In the genomic region with DNA sequence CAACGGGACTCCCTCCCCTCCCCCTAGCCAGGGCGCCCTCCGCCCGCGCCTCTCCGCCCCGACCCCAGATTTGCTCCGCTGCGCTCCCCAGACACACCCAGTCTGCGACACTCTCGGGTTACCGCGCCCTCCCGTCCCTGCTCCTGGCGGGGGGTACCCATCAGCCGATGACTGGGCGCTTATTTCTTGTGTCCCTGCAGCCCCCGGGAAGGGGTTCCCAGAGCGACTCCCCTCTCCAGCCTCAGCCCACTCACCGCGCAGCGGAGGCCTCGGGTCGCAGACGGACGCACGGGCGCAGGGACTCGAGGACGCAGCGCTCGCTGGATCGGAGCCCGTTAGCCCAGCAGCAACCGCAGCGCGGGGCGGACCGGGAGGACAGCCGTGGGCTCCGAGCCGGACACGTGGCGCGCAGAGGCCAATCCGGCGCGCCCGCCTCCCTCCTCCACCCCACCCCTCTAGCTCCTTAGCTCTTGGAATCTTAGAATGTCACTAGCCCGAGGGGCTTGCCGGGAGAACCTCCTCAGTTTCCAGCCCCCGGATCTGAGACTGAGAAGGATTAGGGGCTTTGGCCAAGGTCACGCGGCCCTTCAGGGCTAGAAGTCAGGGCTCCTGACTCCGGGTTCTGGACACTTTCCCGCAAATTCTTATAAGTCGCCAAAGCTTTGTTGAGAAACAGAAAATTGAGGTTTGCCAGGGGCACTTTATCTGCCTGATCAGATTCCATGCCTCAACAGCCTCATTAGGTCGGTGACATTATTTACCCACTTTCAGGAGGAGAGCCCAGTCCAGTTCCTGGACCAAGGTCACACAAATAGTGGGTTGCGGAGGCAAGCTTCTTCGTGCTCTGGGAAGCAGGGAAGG, we compare ENCODE assay signal across 1 cellular context.
TF ChIP-seq lines count a peak whose summit lies in the region.

A gene (minus strand): TSS at position 354 of the 861 bp plus-strand sequence. CDS start 9,878 bp downstream, outside the sequence.

TF ChIP-seq in K562, 482 proteins besides CTCF, POLR2A, EP300 and RAD21 (continued from another document and continues in another):
- TF ChIP-seq ZFP36 (IDR thresholded peaks at IDR 0.05; ENCODE audit: low read depth, low read length, partially characterized antibody) (no peak), ELF1 (tag; IDR thresholded peaks at IDR 0.05) (no peak), CBX1 (IDR thresholded peaks at IDR 0.05; ENCODE audit: low read depth) (no peak), RBM15 (IDR thresholded peaks at IDR 0.05; ENCODE audit: insufficient read depth, low read length) (no peak), JUNB (CRISPR knock-in tag; conservative IDR thresholded peaks at IDR 0.05) (no peak), ZNF324 (CRISPR knock-in tag; IDR thresholded peaks at IDR 0.05) (no peak), CREB1 (IDR thresholded peaks at IDR 0.05) (no peak), CREB1 (CRISPR knock-in tag; IDR thresholded peaks at IDR 0.05) (no peak; the same call in 1 of the 2 replicates), RBBP5 (IDR thresholded peaks at IDR 0.05; ENCODE audit: borderline replicate concordance, insufficient read depth, low read length, poor library complexity, severe bottlenecking) (no peak), NCOA4 (IDR thresholded peaks at IDR 0.05; ENCODE audit: partially characterized antibody) (no peak), HOXB6 (CRISPR knock-in tag; IDR thresholded peaks at IDR 0.05; ENCODE audit: borderline replicate concordance) (no peak), NCOR1 (IDR thresholded peaks at IDR 0.05) (no peak), POLR2B (IDR thresholded peaks at IDR 0.05; ENCODE audit: low read depth, partially characterized antibody) (no peak), SMARCA4 (IDR thresholded peaks at IDR 0.05) (no peak), SMAD1 (IDR thresholded peaks at IDR 0.05; ENCODE audit: low read depth, low read length, partially characterized antibody) (no peak), RB1 (IDR thresholded peaks at IDR 0.05; ENCODE audit: low read depth) (peak; percentile 76), KLF16 (IDR thresholded peaks at IDR 0.05) (no peak), FOXA3 (CRISPR knock-in tag; conservative IDR thresholded peaks at IDR 0.05 in 1 of 2, IDR thresholded peaks at IDR 0.05 in 1 of 2) (peak in 1 of 2 experiments; percentile 34; a peak in 1 of 4 replicates), POLR3G (IDR thresholded peaks at IDR 0.05; ENCODE audit: extremely low read depth, insufficient read length, insufficient replicate concordance) (no peak), ZNF224 (CRISPR knock-in tag; IDR thresholded peaks at IDR 0.05) (no peak), FOSL1 (tag; conservative IDR thresholded peaks at IDR 0.05) (no peak), NFYB (IDR thresholded peaks at IDR 0.05; ENCODE audit: extremely low read depth, insufficient read length) (peak; percentile 74), ILF3 (IDR thresholded peaks at IDR 0.05; ENCODE audit: borderline replicate concordance) (no peak), ASH1L (IDR thresholded peaks at IDR 0.05; ENCODE audit: borderline replicate concordance, low read depth, partially characterized antibody) (no peak), FOXP1 (CRISPR knock-in tag; IDR thresholded peaks at IDR 0.05) (peak; percentile 61; the same call in 1 of the 2 replicates), ZZZ3 (IDR thresholded peaks at IDR 0.05) (no peak), FOXA1 (IDR thresholded peaks at IDR 0.05; ENCODE audit: borderline replicate concordance) (no peak), TBL1XR1 (IDR thresholded peaks at IDR 0.05; ENCODE audit: low read length in 2 of 2) (no peak), PCBP2 (IDR thresholded peaks at IDR 0.05; ENCODE audit: low read depth, low read length, poor library complexity, severe bottlenecking) (no peak), NFRKB (IDR thresholded peaks at IDR 0.05; ENCODE audit: low read depth) (no peak), EGR1 (conservative IDR thresholded peaks at IDR 0.05) (peak; percentile 26; the same call in 1 of the 2 replicates), ZSCAN29 (IDR thresholded peaks at IDR 0.05) (no peak), NFE2L1 (tag; IDR thresholded peaks at IDR 0.05; ENCODE audit: borderline replicate concordance, low read depth) (no peak), ZBTB17 (CRISPR knock-in tag; IDR thresholded peaks at IDR 0.05) (0 out of 2 replicates have a peak, but pooled peaks have one; percentile 59), PHF8 (IDR thresholded peaks at IDR 0.05; ENCODE audit: borderline replicate concordance, low read length) (peak; percentile 66; the same call in 1 of the 2 replicates), KLF13 (tag; IDR thresholded peaks at IDR 0.05; ENCODE audit: borderline replicate concordance, low read depth) (no peak), TEAD4 (IDR thresholded peaks at IDR 0.05; ENCODE audit: low read length) (no peak), TEAD4 (CRISPR knock-in tag; IDR thresholded peaks at IDR 0.05; ENCODE audit: borderline replicate concordance) (no peak)
- TF ChIP-seq, protein P1, sequence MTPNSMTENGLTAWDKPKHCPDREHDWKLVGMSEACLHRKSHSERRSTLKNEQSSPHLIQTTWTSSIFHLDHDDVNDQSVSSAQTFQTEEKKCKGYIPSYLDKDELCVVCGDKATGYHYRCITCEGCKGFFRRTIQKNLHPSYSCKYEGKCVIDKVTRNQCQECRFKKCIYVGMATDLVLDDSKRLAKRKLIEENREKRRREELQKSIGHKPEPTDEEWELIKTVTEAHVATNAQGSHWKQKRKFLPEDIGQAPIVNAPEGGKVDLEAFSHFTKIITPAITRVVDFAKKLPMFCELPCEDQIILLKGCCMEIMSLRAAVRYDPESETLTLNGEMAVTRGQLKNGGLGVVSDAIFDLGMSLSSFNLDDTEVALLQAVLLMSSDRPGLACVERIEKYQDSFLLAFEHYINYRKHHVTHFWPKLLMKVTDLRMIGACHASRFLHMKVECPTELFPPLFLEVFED (CRISPR knock-in tag; conservative IDR thresholded peaks at IDR 0.05) = no peak
- TF ChIP-seq, protein P2, sequence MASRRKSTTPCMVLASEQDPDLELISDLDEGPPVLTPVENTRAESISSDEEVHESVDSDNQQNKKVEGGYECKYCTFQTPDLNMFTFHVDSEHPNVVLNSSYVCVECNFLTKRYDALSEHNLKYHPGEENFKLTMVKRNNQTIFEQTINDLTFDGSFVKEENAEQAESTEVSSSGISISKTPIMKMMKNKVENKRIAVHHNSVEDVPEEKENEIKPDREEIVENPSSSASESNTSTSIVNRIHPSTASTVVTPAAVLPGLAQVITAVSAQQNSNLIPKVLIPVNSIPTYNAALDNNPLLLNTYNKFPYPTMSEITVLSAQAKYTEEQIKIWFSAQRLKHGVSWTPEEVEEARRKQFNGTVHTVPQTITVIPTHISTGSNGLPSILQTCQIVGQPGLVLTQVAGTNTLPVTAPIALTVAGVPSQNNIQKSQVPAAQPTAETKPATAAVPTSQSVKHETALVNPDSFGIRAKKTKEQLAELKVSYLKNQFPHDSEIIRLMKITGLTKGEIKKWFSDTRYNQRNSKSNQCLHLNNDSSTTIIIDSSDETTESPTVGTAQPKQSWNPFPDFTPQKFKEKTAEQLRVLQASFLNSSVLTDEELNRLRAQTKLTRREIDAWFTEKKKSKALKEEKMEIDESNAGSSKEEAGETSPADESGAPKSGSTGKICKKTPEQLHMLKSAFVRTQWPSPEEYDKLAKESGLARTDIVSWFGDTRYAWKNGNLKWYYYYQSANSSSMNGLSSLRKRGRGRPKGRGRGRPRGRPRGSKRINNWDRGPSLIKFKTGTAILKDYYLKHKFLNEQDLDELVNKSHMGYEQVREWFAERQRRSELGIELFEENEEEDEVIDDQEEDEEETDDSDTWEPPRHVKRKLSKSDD (conservative IDR thresholded peaks at IDR 0.05; ENCODE audit: low read length) = no peak
- TF ChIP-seq, protein P3, sequence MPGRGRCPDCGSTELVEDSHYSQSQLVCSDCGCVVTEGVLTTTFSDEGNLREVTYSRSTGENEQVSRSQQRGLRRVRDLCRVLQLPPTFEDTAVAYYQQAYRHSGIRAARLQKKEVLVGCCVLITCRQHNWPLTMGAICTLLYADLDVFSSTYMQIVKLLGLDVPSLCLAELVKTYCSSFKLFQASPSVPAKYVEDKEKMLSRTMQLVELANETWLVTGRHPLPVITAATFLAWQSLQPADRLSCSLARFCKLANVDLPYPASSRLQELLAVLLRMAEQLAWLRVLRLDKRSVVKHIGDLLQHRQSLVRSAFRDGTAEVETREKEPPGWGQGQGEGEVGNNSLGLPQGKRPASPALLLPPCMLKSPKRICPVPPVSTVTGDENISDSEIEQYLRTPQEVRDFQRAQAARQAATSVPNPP (IDR thresholded peaks at IDR 0.05; ENCODE audit: borderline replicate concordance, insufficient read depth, insufficient read length) = no peak
- TF ChIP-seq, protein P4, sequence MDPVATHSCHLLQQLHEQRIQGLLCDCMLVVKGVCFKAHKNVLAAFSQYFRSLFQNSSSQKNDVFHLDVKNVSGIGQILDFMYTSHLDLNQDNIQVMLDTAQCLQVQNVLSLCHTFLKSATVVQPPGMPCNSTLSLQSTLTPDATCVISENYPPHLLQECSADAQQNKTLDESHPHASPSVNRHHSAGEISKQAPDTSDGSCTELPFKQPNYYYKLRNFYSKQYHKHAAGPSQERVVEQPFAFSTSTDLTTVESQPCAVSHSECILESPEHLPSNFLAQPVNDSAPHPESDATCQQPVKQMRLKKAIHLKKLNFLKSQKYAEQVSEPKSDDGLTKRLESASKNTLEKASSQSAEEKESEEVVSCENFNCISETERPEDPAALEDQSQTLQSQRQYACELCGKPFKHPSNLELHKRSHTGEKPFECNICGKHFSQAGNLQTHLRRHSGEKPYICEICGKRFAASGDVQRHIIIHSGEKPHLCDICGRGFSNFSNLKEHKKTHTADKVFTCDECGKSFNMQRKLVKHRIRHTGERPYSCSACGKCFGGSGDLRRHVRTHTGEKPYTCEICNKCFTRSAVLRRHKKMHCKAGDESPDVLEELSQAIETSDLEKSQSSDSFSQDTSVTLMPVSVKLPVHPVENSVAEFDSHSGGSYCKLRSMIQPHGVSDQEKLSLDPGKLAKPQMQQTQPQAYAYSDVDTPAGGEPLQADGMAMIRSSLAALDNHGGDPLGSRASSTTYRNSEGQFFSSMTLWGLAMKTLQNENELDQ (CRISPR knock-in tag; IDR thresholded peaks at IDR 0.05; ENCODE audit: borderline replicate concordance) = no peak
- TF ChIP-seq, protein P5, sequence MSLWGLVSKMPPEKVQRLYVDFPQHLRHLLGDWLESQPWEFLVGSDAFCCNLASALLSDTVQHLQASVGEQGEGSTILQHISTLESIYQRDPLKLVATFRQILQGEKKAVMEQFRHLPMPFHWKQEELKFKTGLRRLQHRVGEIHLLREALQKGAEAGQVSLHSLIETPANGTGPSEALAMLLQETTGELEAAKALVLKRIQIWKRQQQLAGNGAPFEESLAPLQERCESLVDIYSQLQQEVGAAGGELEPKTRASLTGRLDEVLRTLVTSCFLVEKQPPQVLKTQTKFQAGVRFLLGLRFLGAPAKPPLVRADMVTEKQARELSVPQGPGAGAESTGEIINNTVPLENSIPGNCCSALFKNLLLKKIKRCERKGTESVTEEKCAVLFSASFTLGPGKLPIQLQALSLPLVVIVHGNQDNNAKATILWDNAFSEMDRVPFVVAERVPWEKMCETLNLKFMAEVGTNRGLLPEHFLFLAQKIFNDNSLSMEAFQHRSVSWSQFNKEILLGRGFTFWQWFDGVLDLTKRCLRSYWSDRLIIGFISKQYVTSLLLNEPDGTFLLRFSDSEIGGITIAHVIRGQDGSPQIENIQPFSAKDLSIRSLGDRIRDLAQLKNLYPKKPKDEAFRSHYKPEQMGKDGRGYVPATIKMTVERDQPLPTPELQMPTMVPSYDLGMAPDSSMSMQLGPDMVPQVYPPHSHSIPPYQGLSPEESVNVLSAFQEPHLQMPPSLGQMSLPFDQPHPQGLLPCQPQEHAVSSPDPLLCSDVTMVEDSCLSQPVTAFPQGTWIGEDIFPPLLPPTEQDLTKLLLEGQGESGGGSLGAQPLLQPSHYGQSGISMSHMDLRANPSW (CRISPR knock-in tag; IDR thresholded peaks at IDR 0.05) = no peak
- TF ChIP-seq, protein P6, sequence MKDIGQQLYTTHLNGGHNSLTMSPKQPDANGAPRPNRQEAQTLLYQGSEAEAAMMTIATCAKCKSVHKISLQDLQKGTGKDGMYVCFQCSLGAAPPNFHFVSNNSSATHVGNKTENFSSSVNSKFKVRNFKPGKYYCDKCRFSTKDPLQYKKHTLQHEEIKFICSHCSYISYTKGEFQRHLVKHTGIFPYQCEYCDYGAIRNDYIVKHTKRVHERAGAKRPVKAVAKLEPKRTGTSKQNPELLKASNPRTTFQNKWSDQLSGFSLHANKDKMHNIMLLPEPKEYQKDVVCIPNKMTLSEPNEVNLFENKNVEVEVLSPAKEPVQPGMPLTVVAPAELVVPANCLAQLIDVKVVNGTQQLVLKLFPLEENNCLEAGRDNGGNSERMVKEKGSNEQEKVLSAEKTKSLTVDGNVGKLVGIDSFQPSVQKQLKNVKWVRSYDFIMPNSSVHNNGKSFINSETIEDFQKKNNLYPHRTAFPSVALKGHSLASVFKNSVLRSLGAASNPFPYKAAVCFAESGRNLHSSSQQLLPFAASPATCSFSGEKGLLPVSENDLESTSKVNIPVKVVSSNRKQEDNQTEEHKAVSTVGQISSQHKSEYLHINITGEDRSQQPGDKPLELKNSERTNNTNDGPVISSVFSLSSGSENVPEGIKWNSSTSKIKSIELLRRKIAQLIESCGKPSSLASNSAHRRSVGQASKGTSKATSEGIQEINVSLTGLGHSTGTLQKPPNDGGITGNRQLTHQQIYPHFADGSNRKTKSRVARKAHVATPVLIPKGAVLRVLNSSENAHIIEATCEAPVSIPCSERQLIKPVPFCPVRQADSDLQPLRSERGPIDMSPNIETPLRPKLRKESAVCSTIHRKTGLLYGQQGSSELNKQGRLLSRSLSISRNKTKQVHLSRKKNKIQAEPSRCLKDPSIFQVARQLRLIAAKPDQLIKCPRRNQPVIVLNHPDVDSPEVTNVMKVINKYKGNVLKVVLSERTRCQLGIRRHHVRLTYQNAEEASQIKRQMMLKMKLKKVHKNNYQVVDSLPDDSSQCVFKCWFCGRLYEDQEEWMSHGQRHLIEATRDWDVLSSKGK (CRISPR knock-in tag; IDR thresholded peaks at IDR 0.05) = no peak
- TF ChIP-seq, protein P7, sequence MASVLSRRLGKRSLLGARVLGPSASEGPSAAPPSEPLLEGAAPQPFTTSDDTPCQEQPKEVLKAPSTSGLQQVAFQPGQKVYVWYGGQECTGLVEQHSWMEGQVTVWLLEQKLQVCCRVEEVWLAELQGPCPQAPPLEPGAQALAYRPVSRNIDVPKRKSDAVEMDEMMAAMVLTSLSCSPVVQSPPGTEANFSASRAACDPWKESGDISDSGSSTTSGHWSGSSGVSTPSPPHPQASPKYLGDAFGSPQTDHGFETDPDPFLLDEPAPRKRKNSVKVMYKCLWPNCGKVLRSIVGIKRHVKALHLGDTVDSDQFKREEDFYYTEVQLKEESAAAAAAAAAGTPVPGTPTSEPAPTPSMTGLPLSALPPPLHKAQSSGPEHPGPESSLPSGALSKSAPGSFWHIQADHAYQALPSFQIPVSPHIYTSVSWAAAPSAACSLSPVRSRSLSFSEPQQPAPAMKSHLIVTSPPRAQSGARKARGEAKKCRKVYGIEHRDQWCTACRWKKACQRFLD (CRISPR knock-in tag; IDR thresholded peaks at IDR 0.05) = no peak
- TF ChIP-seq, protein P8, sequence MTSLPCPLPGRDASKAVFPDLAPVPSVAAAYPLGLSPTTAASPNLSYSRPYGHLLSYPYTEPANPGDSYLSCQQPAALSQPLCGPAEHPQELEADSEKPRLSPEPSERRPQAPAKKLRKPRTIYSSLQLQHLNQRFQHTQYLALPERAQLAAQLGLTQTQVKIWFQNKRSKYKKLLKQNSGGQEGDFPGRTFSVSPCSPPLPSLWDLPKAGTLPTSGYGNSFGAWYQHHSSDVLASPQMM (CRISPR knock-in tag; IDR thresholded peaks at IDR 0.05) = no peak
